Comparison of ENCODE assay signal across 27 cellular contexts in genomic region chr6:167226791-167227190, GRCh38.
"Had no signal": no experiment of that assay in that cellular context is flagged by ENCODE, and none has a peak within 500 bp of the region (broad histone marks: within the 10 kb centered on the region; RNA-seq: fewer than 3 reads in every experiment).

No MANE protein-coding gene starts in this region.

- FAIRE-seq: colon had no signal

- H3K36me3 Mint-ChIP-seq: immature natural killer cell, natural killer cell had no signal

- H3K36me3 ChIP-seq: cardiac muscle cell, heart left ventricle, ovary, prostate gland, spleen, upper lobe of left lung had no signal

- H3K9me3 ChIP-seq: body of pancreas, heart left ventricle, ovary, prostate gland, spleen, testis, upper lobe of left lung had no signal

- ATAC-seq: activated T-cell treated with anti-CD3 and anti-CD28 coated beads, Interleukin-2, amount 50 U/mL, for 4 hours; body of pancreas; effector memory CD8-positive, alpha-beta T cell; heart left ventricle; left ventricle myocardium superior; natural killer cell had no signal

- H3K27ac ChIP-seq: body of pancreas, cardiac muscle cell, epithelial cell of prostate, heart left ventricle, ovary, prostate gland, spleen, testis, upper lobe of left lung had no signal

- H3K4me3 Mint-ChIP-seq: activated T-cell treated with anti-CD3 and anti-CD28 coated beads, Interleukin-2, amount 50 U/mL, for 4 hours; effector memory CD8-positive, alpha-beta T cell; immature natural killer cell; natural killer cell had no signal

- H3K4me1 Mint-ChIP-seq: immature natural killer cell, natural killer cell had no signal

- H3K4me3 ChIP-seq: body of pancreas, cardiac muscle cell, heart left ventricle, ovary, prostate gland, spleen, testis, upper lobe of left lung had no signal

- DNase-seq: activated CD4-positive, alpha-beta T cell treated with anti-CD3 and anti-CD28 coated beads for 4 hours; activated CD4-positive, alpha-beta T cell treated with anti-CD3 and anti-CD28 coated beads, Interleukin-2, amount 50 U/mL, for 48 hours; activated CD4-positive, CD25-positive, alpha-beta regulatory T cell; activated CD8-positive, alpha-beta memory T cell treated with anti-CD3 and anti-CD28 coated beads, Interleukin-2, amount 50 U/mL, for 48 hours; activated naive CD4-positive, alpha-beta T cell treated with Interleukin-2 at 50 U/mL for 16 hours; activated T-cell treated with anti-CD3 and anti-CD28 coated beads, Interleukin-2, amount 50 U/mL, for 4 hours; anterior cingulate cortex; body of pancreas; effector memory CD8-positive, alpha-beta T cell; heart left ventricle; immature natural killer cell; kidney glomerular epithelial cell; left ventricle myocardium superior; mammary epithelial cell; midbrain; natural killer cell; ovary; spleen; stimulated activated CD4-positive, alpha-beta T cell treated with anti-CD3 and anti-CD28 coated beads, Interleukin-4, amount 100 ng/mL, for 1 hour; stimulated activated naive CD4-positive, alpha-beta T cell; T-helper 1 cell; testis; upper lobe of left lung had no signal

- H3K27ac Mint-ChIP-seq: effector memory CD8-positive, alpha-beta T cell; immature natural killer cell; natural killer cell had no signal

- H3K4me1 ChIP-seq: body of pancreas, heart left ventricle, prostate gland, spleen, testis, upper lobe of left lung had no signal

- H3K9me3 Mint-ChIP-seq: activated T-cell treated with anti-CD3 and anti-CD28 coated beads, Interleukin-2, amount 50 U/mL, for 4 hours; effector memory CD8-positive, alpha-beta T cell; immature natural killer cell; natural killer cell had no signal

- H3K27me3 ChIP-seq: body of pancreas, ovary, testis, upper lobe of left lung had no signal
